Comparison of ENCODE assay signal across 18 cellular contexts in genomic region chr2:100367163-100367562, GRCh38. TPM values are rescaled to one million over a fixed set of nuclear protein-coding genes. Genes with fewer than 3 reads are reported as not detected.
"Had no signal": no experiment of that assay in that cellular context is flagged by ENCODE, and none has a peak within 500 bp of the region (broad histone marks: within the 10 kb centered on the region; RNA-seq: fewer than 3 reads in every experiment).

No MANE protein-coding gene starts in this region.

- H3K27ac Mint-ChIP-seq: activated CD4-positive, alpha-beta memory T cell treated with anti-CD3 and anti-CD28 coated beads for 36 hours; activated CD8-positive, alpha-beta memory T cell treated with anti-CD3 and anti-CD28 coated beads, Interleukin-2, amount 10 ng/mL, durations not matched to agents 7 days and 5 days; activated naive CD4-positive, alpha-beta T cell treated with anti-CD3 and anti-CD28 coated beads, Interleukin-2, amount 10 ng/mL, durations not matched to agents 7 days and 5 days; activated T-helper 2 cell treated with anti-CD3 and anti-CD28 coated beads, Interferon-gamma antibody, Interleukin-2, Interleukin-4, amounts not matched to agents 10 μg/mL and 5 μg/mL and 100 μg/mL, durations not matched to agents 14 hours and 24 hours and 36 hours; naive B cell; stimulated activated memory B cell treated with anti-CD40 and anti-IgM and Interleukin-4, amounts not matched to agents 10 μg/mL and 1 μg/mL and 100 μg/mL, for 72 hours had no signal

- H3K4me1 Mint-ChIP-seq: naive B cell; stimulated activated memory B cell treated with anti-CD40 and anti-IgM and Interleukin-4, amounts not matched to agents 10 μg/mL and 1 μg/mL and 100 μg/mL, for 72 hours had no signal

- DNase-seq: activated CD4-positive, alpha-beta memory T cell treated with anti-CD3 and anti-CD28 coated beads for 36 hours; activated CD4-positive, alpha-beta T cell treated with anti-CD3 and anti-CD28 coated beads for 1 hour; activated CD8-positive, alpha-beta memory T cell treated with anti-CD3 and anti-CD28 coated beads, Interleukin-2, amount 10 ng/mL, durations not matched to agents 7 days and 5 days; activated naive CD4-positive, alpha-beta T cell treated with anti-CD3 and anti-CD28 coated beads, Interleukin-2, amount 10 ng/mL, durations not matched to agents 7 days and 5 days; activated T-cell treated with anti-CD3 and anti-CD28 coated beads, Interleukin-2, amount 50 U/mL, for 1 hour; caudate nucleus; naive B cell; stimulated activated CD4-positive, alpha-beta T cell treated with anti-CD3 and anti-CD28 coated beads, Interleukin-2, amount 100 ng/mL, for 48 hours; T-helper 9 cell; thyroid gland had no signal

- H3K36me3 Mint-ChIP-seq: activated CD8-positive, alpha-beta memory T cell treated with anti-CD3 and anti-CD28 coated beads, Interleukin-2, amount 10 ng/mL, durations not matched to agents 7 days and 5 days; activated naive CD4-positive, alpha-beta T cell treated with anti-CD3 and anti-CD28 coated beads, Interleukin-2, amount 10 ng/mL, durations not matched to agents 7 days and 5 days had no signal

- H3K79me2 ChIP-seq: hepatocyte had no signal

- ATAC-seq: activated CD8-positive, alpha-beta memory T cell treated with anti-CD3 and anti-CD28 coated beads, Interleukin-2, amount 10 ng/mL, durations not matched to agents 7 days and 5 days; left lobe of liver; stimulated activated memory B cell treated with anti-CD40 and anti-IgM and Interleukin-4, amounts not matched to agents 10 μg/mL and 1 μg/mL and 100 μg/mL, for 72 hours had no signal

- H3K36me3 ChIP-seq: esophagus muscularis mucosa, neutrophil, thyroid gland had no signal

- H3K27me3 ChIP-seq: esophagus muscularis mucosa, hepatocyte, neutrophil, thyroid gland had no signal

- H3K4me3 Mint-ChIP-seq: activated CD4-positive, alpha-beta memory T cell treated with anti-CD3 and anti-CD28 coated beads for 36 hours; activated CD8-positive, alpha-beta memory T cell treated with anti-CD3 and anti-CD28 coated beads, Interleukin-2, amount 10 ng/mL, durations not matched to agents 7 days and 5 days; activated naive CD4-positive, alpha-beta T cell treated with anti-CD3 and anti-CD28 coated beads, Interleukin-2, amount 10 ng/mL, durations not matched to agents 7 days and 5 days; naive B cell; stimulated activated memory B cell treated with anti-CD40 and anti-IgM and Interleukin-4, amounts not matched to agents 10 μg/mL and 1 μg/mL and 100 μg/mL, for 72 hours had no signal

- H3K9me3 ChIP-seq: neutrophil, thyroid gland had no signal

- H3K4me2 ChIP-seq: hepatocyte had no signal

- H3K27ac ChIP-seq: esophagus muscularis mucosa, hepatocyte, neutrophil, thyroid gland had no signal

- H2AFZ ChIP-seq: hepatocyte had no signal

- H3K4me3 ChIP-seq: esophagus muscularis mucosa, hepatocyte, thyroid gland had no signal

- H3K4me1 ChIP-seq: thyroid gland had no signal

RNA-seq across cellular contexts. Expression of gene LONRF2, which starts 44.9 kb away (rescaled TPM):
- total RNA-seq: lung microvascular endothelial cell had no signal
- polyA plus RNA-seq: keratinocyte had no signal
